ENCODE assay signal across 8 cellular contexts in the genomic region with DNA sequence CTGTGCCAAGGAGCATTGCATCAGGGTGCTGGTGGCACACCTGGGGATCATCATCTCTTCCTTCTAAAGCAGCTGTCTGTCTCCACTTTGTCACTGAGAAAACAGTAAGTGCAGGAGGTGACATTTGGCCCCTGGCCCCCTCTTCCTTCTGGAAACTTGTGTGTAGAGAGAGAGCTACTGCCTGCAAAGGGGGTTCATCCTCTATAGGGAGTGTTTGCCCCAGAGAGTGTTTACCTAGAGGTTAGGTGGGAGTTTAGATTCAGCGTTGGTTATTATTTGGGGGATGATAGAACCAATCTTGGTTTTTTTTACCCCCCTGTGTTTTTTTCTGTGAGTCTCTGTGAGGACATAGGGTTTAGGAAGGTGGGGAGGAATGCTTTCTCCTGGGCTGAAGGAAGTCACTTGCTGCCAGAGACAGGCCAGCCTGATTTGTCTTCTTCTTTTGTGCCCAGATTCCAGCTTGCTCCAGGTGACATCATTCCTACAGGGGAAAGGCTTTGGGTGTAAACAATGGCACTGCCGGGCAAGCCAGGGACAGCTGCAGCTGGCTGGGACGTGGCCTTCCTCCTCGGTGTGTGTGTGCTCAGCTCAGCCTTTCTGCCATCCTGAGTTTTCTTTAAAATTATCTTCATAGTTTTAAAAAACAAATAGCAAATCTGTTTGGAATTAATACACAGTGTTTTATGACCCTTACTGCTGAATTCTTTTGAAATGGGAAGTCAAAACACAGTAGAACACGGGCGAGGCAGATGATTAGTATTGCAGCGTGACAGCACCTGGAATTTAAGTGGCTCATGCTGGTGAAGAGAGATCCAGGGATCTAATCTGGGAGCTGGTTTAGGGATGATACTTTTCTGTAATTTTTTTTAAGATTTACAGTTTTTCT. TPM values are rescaled to one million over a fixed set of nuclear protein-coding genes. Genes with fewer than 3 reads are reported as not detected.
A peak's percentile ranks its signal among the peaks of the same experiment; 100 is the strongest.
DNase-seq lines count a peak whose midpoint lies in the region; ATAC-seq and TF ChIP-seq lines count a peak whose summit lies in the region.

No MANE protein-coding gene starts in this region.

- POLR2A ChIA-PET in activated CD4-positive, alpha-beta T cell treated with anti-CD3 and anti-CD28 coated beads for 36 hours (lab: Charles Lee) = interaction anchor here (0.6 to 1.5 kb wide), 7 partner anchors 10 to 45 kb away, joined by 3 to 7 read pairs (median 4); no protein-coding TSS in a partner anchor

- H3K4me1 ChIP-seq in heart left ventricle = peaks cover 31 to 99% (median 91%) of the 10 kb centered on the region in 12 donors

- no peaks in the 10 kb centered on the region for H3K27me3 ChIP-seq in heart left ventricle

- H3K9me3 Mint-ChIP-seq in activated CD4-positive, alpha-beta T cell treated with anti-CD3 and anti-CD28 coated beads for 36 hours (ENCODE audit: low read depth) = no peaks in the 10 kb centered on the region

- H3K4me1 Mint-ChIP-seq in activated CD4-positive, alpha-beta T cell treated with anti-CD3 and anti-CD28 coated beads for 36 hours = peaks cover 94% of the 10 kb centered on the region

- peaks cover 0 to 18% (median 0%) of the 10 kb centered on the region in 9 donors for H3K36me3 ChIP-seq in heart left ventricle

- no peaks in the 10 kb centered on the region for H3K9me3 ChIP-seq in heart left ventricle

- DNase-seq in activated CD4-positive, alpha-beta T cell treated with anti-CD3 and anti-CD28 coated beads for 36 hours = no peak
- no peak for DNase-seq in activated CD4-positive, alpha-beta T cell treated with anti-CD3 and anti-CD28 coated beads, Interleukin-2, amount 50 U/mL, for 4 hours
- DNase-seq in SW480 (ENCODE audit: low spot score) (peak; percentile 39), heart left ventricle (peak in 1 of 5 donors; percentile 53), sciatic nerve (ENCODE audit: low spot score) (no peak), hippocampal formation (lab: John Stamatoyannopoulos, UW) (no peak)
- DNase-seq in effector CD8-positive, alpha-beta T cell (lab: John Stamatoyannopoulos, UW) = no peak

- H3K36me3 Mint-ChIP-seq in activated CD4-positive, alpha-beta T cell treated with anti-CD3 and anti-CD28 coated beads for 36 hours (ENCODE audit: low read depth) = peaks cover 35% of the 10 kb centered on the region

- H3K27me3 Mint-ChIP-seq in activated CD4-positive, alpha-beta T cell treated with anti-CD3 and anti-CD28 coated beads for 36 hours = no peaks in the 10 kb centered on the region

- peak; percentile 58 for ATAC-seq in activated CD4-positive, alpha-beta T cell treated with anti-CD3 and anti-CD28 coated beads for 36 hours
- ATAC-seq in heart left ventricle (peak in 3 of 4 donors; percentile 35 to 59 (median 45)), sciatic nerve (peak; percentile 19), GM18873 (IDR thresholded peaks at IDR 0.05; ENCODE audit: low FRiP score, unreplicated experiment) (no peak)

- 17 to 22% (median 19%) methylated on average over 7 of the region's 7 CpGs for WGBS in heart left ventricle, 4 donors

- H3K27ac Mint-ChIP-seq in activated CD4-positive, alpha-beta T cell treated with anti-CD3 and anti-CD28 coated beads for 36 hours = peak overlapping the region; percentile 89

- H3K4me3 Mint-ChIP-seq in activated CD4-positive, alpha-beta T cell treated with anti-CD3 and anti-CD28 coated beads for 36 hours = peak overlapping the region; percentile 51

- no peak overlapping the region for H3K4me3 ChIP-seq in heart left ventricle

- no peak for TF ChIP-seq POLR2A in heart left ventricle (IDR thresholded peaks at IDR 0.05)

- CTCF ChIA-PET in activated CD4-positive, alpha-beta T cell treated with anti-CD3 and anti-CD28 coated beads for 36 hours (lab: Charles Lee) = interaction anchor here (0.6 to 4.2 kb wide), 8 partner anchors 12 to 1424 kb away, joined by 3 to 19 read pairs (median 3); no protein-coding TSS in a partner anchor

- peak overlapping the region in 8 of 12 donors; percentile 6 to 69 (median 34) for H3K27ac ChIP-seq in heart left ventricle

- intact Hi-C loops in activated CD4-positive, alpha-beta T cell treated with anti-CD3 and anti-CD28 coated beads for 36 hours (cut with DNase I, micrococcal nuclease) = loop anchor here (1.0 to 2.0 kb wide), 3 partner anchors 16 to 24 kb away; a partner anchor contains a TSS
- intact Hi-C loops in heart left ventricle (cut with DNase I) = no loop called here
- intact Hi-C loops in sciatic nerve (cut with DNase I) = no loop called here

- TF ChIP-seq CTCF in heart left ventricle (IDR thresholded peaks at IDR 0.05) = no peak

RNA-seq across cellular contexts. Expression of a gene that starts 24.5 kb away (rescaled TPM):
- total RNA-seq in activated CD4-positive, alpha-beta T cell treated with anti-CD3 and anti-CD28 coated beads for 36 hours = 100 to 1,000 TPM; 151 to 184 TPM
- total RNA-seq in heart left ventricle = 100 to 1,000 TPM in 8 of 9 donors, 10 to 100 TPM in 1; 88.2 to 193 (median 126) TPM
- 10 to 100 TPM; 59.9 to 71.2 TPM for polyA plus RNA-seq in heart left ventricle
- total RNA-seq in sciatic nerve = 252 TPM

Comparison
In these comparisons a context has a peak if more than half of its experiments do, and no peak if none do; other contexts are left out.
1. intact Hi-C loops: an anchor here in activated CD4-positive, alpha-beta T cell treated with anti-CD3 and anti-CD28 coated beads for 36 hours (1.0 to 2.0 kb wide); none called in heart left ventricle and sciatic nerve.